19 cellular contexts compared by ENCODE assay signal in the genomic region with DNA sequence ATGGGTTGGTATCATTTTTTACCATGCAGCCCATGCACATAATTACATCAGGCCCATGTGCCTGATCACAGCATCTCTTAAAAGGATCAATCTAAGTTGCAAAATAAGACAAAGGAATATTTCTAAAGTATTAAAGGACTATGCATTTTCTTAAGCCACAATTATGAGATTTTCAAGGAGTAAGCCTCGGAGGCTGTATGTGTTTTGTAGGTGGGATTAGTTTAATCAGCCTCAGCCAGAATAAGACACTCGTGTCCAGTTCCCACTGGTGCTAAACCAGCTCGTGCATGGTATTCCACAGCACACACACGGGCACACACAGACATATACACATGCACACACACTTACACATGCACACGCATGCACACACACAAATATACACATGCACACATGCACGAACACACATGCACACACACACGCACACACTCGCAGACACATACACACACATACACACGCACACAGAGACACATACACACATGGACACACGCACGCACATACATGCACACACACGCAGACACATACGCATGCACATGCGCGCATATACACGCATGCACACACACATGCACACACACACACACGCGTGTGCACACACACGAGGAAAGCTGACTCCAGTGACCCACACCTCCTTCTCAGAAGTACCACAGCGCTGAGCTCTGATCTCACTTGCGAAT. TPM values are rescaled to one million over a fixed set of nuclear protein-coding genes. Genes with fewer than 3 reads are reported as not detected.
"Had no signal": no experiment of that assay in that cellular context is flagged by ENCODE, and none has a peak within 500 bp of the region (broad histone marks: within the 10 kb centered on the region; RNA-seq: fewer than 3 reads in every experiment).

No MANE protein-coding gene starts in this region.

- FAIRE-seq: endometrium, frontal cortex, keratinocyte, pancreas had no signal

- H3K36me3 ChIP-seq: ascending aorta, breast epithelium, left lung, pancreas, right lobe of liver, tibial nerve, vagina had no signal

- H3K4me1 Mint-ChIP-seq: activated naive CD4-positive, alpha-beta T cell treated with anti-CD3 and anti-CD28 coated beads, Interleukin-2, amount 50 U/mL, for 24 hours had no signal

- H3K27ac Mint-ChIP-seq: activated naive CD4-positive, alpha-beta T cell treated with anti-CD3 and anti-CD28 coated beads, Interleukin-2, amount 50 U/mL, for 24 hours had no signal

- H3K9me3 ChIP-seq: ascending aorta, breast epithelium, left lung, pancreas, right lobe of liver, tibial nerve, vagina had no signal

- H3K27me3 Mint-ChIP-seq: activated naive CD4-positive, alpha-beta T cell treated with anti-CD3 and anti-CD28 coated beads, Interleukin-2, amount 50 U/mL, for 24 hours had no signal

- H3K4me3 ChIP-seq: ascending aorta, breast epithelium, left lung, pancreas, right lobe of liver, tibial nerve, vagina had no signal

- H3K36me3 Mint-ChIP-seq: activated naive CD4-positive, alpha-beta T cell treated with anti-CD3 and anti-CD28 coated beads, Interleukin-2, amount 50 U/mL, for 24 hours had no signal

- H3K27ac ChIP-seq: ascending aorta, left lung, right lobe of liver, vagina had no signal

- H3K4me3 Mint-ChIP-seq: activated naive CD4-positive, alpha-beta T cell treated with anti-CD3 and anti-CD28 coated beads, Interleukin-2, amount 50 U/mL, for 24 hours had no signal

- DNase-seq: activated CD4-positive, alpha-beta T cell treated with anti-CD3 and anti-CD28 coated beads for 1 hour; activated CD4-positive, alpha-beta T cell treated with anti-CD3 and anti-CD28 coated beads, Interleukin-2, amount 50 U/mL, for 4 hours; activated gamma-delta T cell; cortex of kidney; erythroblast; left lung; stimulated activated CD8-positive, alpha-beta memory T cell treated with anti-CD3 and anti-CD28 coated beads, Interleukin-4, amount 100 ng/mL, for 48 hours; stimulated activated naive CD4-positive, alpha-beta T cell had no signal

- H3K27me3 ChIP-seq: ascending aorta, breast epithelium, pancreas, right lobe of liver, vagina had no signal

- ATAC-seq: right lobe of liver had no signal

- H3K9me3 Mint-ChIP-seq: activated naive CD4-positive, alpha-beta T cell treated with anti-CD3 and anti-CD28 coated beads, Interleukin-2, amount 50 U/mL, for 24 hours had no signal

RNA-seq across cellular contexts. Expression of gene PDE9A, which starts 16.4 kb away (rescaled TPM):
- total RNA-seq: myocyte had no signal
